In genomic region chr14:34460295-34460694, GRCh38 we compare ENCODE assay signal across 10 cellular contexts. TPM values are rescaled to one million over a fixed set of nuclear protein-coding genes. Genes with fewer than 3 reads are reported as not detected.
A peak's percentile ranks its signal among the peaks of the same experiment; 100 is the strongest.
DNase-seq lines count a peak whose midpoint lies in the region; ATAC-seq and TF ChIP-seq lines count a peak whose summit lies in the region.
"Had no signal": no experiment of that assay in that cellular context is flagged by ENCODE, and none has a peak within 500 bp of the region (broad histone marks: within the 10 kb centered on the region; RNA-seq: fewer than 3 reads in every experiment).

No MANE protein-coding gene starts in this region.

- no peak for DNase-seq in T-helper 2 cell treated with Interferon-gamma antibody and Interleukin-4, amounts not matched to agents 5 μg/mL and 100 μg/mL, for 36 hours (ENCODE audit: low spot score)
- DNase-seq in T-helper 2 cell (no peak), endodermal cell (no peak), psoas muscle (no peak), germinal center (ENCODE audit: low spot score) (no peak), cerebellum (ENCODE audit: low spot score) (no peak), cortex of kidney (lab: John Stamatoyannopoulos, UW) (no peak)
- DNase-seq: kidney, MV-4-11 had no signal

- TF ChIP-seq CTCF in OCI-LY1 (IDR thresholded peaks at IDR 0.05; ENCODE audit: low read length) (no peak), endodermal cell (conservative IDR thresholded peaks at IDR 0.05) (no peak), psoas muscle (IDR thresholded peaks at IDR 0.05) (no peak)

- H3K4me1 Mint-ChIP-seq in T-helper 2 cell treated with Interferon-gamma antibody and Interleukin-4, amounts not matched to agents 5 μg/mL and 100 μg/mL, for 36 hours (ENCODE audit: low read depth), result peaks cover 21% of the 10 kb centered on the region
- H3K4me1 Mint-ChIP-seq in endodermal cell, result peaks cover 10% of the 10 kb centered on the region

- H3K4me3 ChIP-seq in OCI-LY1 (ENCODE audit: low read depth, low read length, poor library complexity, severe bottlenecking) (peak overlapping the region; percentile 92), endodermal cell (ENCODE audit: low read length) (peak overlapping the region; percentile 93), psoas muscle (peak overlapping the region; percentile 80)

- H3K36me3 ChIP-seq in OCI-LY1 (ENCODE audit: insufficient read depth, low read length) (peaks cover 15% of the 10 kb centered on the region), endodermal cell (ENCODE audit: control insufficient read depth, insufficient read depth, low read length) (peaks cover 8% of the 10 kb centered on the region), psoas muscle (ENCODE audit: insufficient read depth in 1 of 2, low read depth in 1 of 2) (peaks cover 0 to 18% of the 10 kb centered on the region in 2 donors)

- no peaks in the 10 kb centered on the region for H3K9me3 Mint-ChIP-seq in T-helper 2 cell treated with Interferon-gamma antibody and Interleukin-4, amounts not matched to agents 5 μg/mL and 100 μg/mL, for 36 hours
- H3K9me3 Mint-ChIP-seq in endodermal cell, result no peaks in the 10 kb centered on the region

- no peak overlapping the region for H3K27ac ChIP-seq in OCI-LY1 (ENCODE audit: low read depth, low read length, poor library complexity, severe bottlenecking)
- H3K27ac ChIP-seq in endodermal cell (ENCODE audit: low read depth, low read length), result no peak overlapping the region
- no peak overlapping the region for H3K27ac ChIP-seq in psoas muscle

- H3K27me3 Mint-ChIP-seq in T-helper 2 cell treated with Interferon-gamma antibody and Interleukin-4, amounts not matched to agents 5 μg/mL and 100 μg/mL, for 36 hours (ENCODE audit: low read depth), result no peaks in the 10 kb centered on the region
- no peaks in the 10 kb centered on the region for H3K27me3 Mint-ChIP-seq in endodermal cell (ENCODE audit: insufficient read depth)

- H3K27ac Mint-ChIP-seq in T-helper 2 cell treated with Interferon-gamma antibody and Interleukin-4, amounts not matched to agents 5 μg/mL and 100 μg/mL, for 36 hours, result no peak overlapping the region
- peak overlapping the region; percentile 96 for H3K27ac Mint-ChIP-seq in endodermal cell

- peaks cover 32% of the 10 kb centered on the region for H3K79me2 ChIP-seq in OCI-LY1 (ENCODE audit: insufficient read depth, low read length)

- 84 to 100% methylated on average over 1 of the region's 1 CpG for WGBS in endodermal cell (ENCODE audit: insufficient coverage in 1 of 2, insufficient read length in 1 of 2), 2 experiments
- WGBS in psoas muscle, 3 donors, result 88 to 95% (median 92%) methylated on average over 1 of the region's 1 CpG

- peaks cover 2% of the 10 kb centered on the region for H3K36me3 Mint-ChIP-seq in T-helper 2 cell treated with Interferon-gamma antibody and Interleukin-4, amounts not matched to agents 5 μg/mL and 100 μg/mL, for 36 hours (ENCODE audit: low read depth)
- H3K36me3 Mint-ChIP-seq in endodermal cell (ENCODE audit: low read depth), result peaks cover 19% of the 10 kb centered on the region

- H3K4me1 ChIP-seq in OCI-LY1 (ENCODE audit: insufficient read depth, low read length, severe bottlenecking) (peaks cover 21% of the 10 kb centered on the region), endodermal cell (ENCODE audit: control insufficient read depth, insufficient read depth, low read length) (no peaks in the 10 kb centered on the region), psoas muscle (peaks cover 17% of the 10 kb centered on the region)

- H3K27me3 ChIP-seq in OCI-LY1 (ENCODE audit: insufficient read depth, low read length), result no peaks in the 10 kb centered on the region
- H3K27me3 ChIP-seq in endodermal cell (ENCODE audit: control insufficient read depth, insufficient read depth, low read length, poor library complexity, severe bottlenecking), result no peaks in the 10 kb centered on the region
- H3K27me3 ChIP-seq in psoas muscle (ENCODE audit: insufficient read depth in 3 of 3, low read length in 2 of 3), result no peaks in the 10 kb centered on the region

- intact Hi-C loops in psoas muscle (cut with DNase I), result loop anchor here (5.0 kb wide), 1 partner anchor 77 kb away; the partner anchor contains the start of gene EAPP (in 2 of the 2)

- H3K9ac ChIP-seq in OCI-LY1 (ENCODE audit: low read length), result peak overlapping the region; percentile 87
- H3K9ac ChIP-seq in endodermal cell (ENCODE audit: extremely low read depth, low read length, poor library complexity, severe bottlenecking), result peak overlapping the region; percentile 96

- H3K9me2 ChIP-seq in OCI-LY1 (ENCODE audit: low read depth, low read length), result no peaks in the 10 kb centered on the region

- peak overlapping the region; percentile 89 for H3K4me3 Mint-ChIP-seq in T-helper 2 cell treated with Interferon-gamma antibody and Interleukin-4, amounts not matched to agents 5 μg/mL and 100 μg/mL, for 36 hours
- H3K4me3 Mint-ChIP-seq in endodermal cell, result peak overlapping the region; percentile 85

- H3K9me3 ChIP-seq in OCI-LY1 (ENCODE audit: low read length) (no peaks in the 10 kb centered on the region), endodermal cell (ENCODE audit: control insufficient read depth, low read length) (no peaks in the 10 kb centered on the region), psoas muscle (no peaks in the 10 kb centered on the region)

- H3F3A ChIP-seq in OCI-LY1 (ENCODE audit: insufficient read depth, low read length), result no peaks in the 10 kb centered on the region

- H2AFZ ChIP-seq in OCI-LY1 (ENCODE audit: low read length), result no peak overlapping the region

- H3K4me2 ChIP-seq in OCI-LY1 (ENCODE audit: low read length), result peak overlapping the region; percentile 93

- ATAC-seq in psoas muscle, result no peak

- no peaks in the 10 kb centered on the region for H4K20me1 ChIP-seq in OCI-LY1 (ENCODE audit: insufficient read depth, low read length)

RNA-seq across cellular contexts. Expression of gene SPTSSA, which starts 1.7 kb away (rescaled TPM):
- 10 to 100 TPM; 28.5 to 37.8 TPM for total RNA-seq in endodermal cell
- polyA plus RNA-seq in endodermal cell (2013, experiment 1 of 2), result 27.4 TPM
- polyA plus RNA-seq in endodermal cell (2013, experiment 2 of 2), result 28.1 TPM
- total RNA-seq in psoas muscle, result 10 to 100 TPM in 3 of 4 donors, 1 to 10 TPM in 1; 9.0 to 25.2 (median 18.9) TPM
- 10 to 100 TPM; 25.4 to 32.9 (median 28.5) TPM for polyA plus RNA-seq in psoas muscle
- 12.0 TPM for total RNA-seq in cerebellum
